ENCODE assay signal across 34 cellular contexts in genomic region chr1:1243261-1243660, GRCh38. TPM values are rescaled to one million over a fixed set of nuclear protein-coding genes. Genes with fewer than 3 reads are reported as not detected.
"Had no signal": no experiment of that assay in that cellular context is flagged by ENCODE, and none has a peak within 500 bp of the region (broad histone marks: within the 10 kb centered on the region; RNA-seq: fewer than 3 reads in every experiment).

No MANE protein-coding gene starts in this region.

- ATAC-seq: activated CD8-positive, alpha-beta memory T cell treated with anti-CD3 and anti-CD28 coated beads, Interleukin-2, amount 10 ng/mL, durations not matched to agents 7 days and 5 days; activated naive CD8-positive, alpha-beta T cell treated with anti-CD3 and anti-CD28 coated beads, Interleukin-2, amount 50 U/mL, for 24 hours; PC-3 had no signal

- DNase-seq: activated CD4-positive, alpha-beta memory T cell treated with anti-CD3 and anti-CD28 coated beads, Interleukin-2, amount 10 ng/mL, durations not matched to agents 7 days and 5 days; activated CD4-positive, alpha-beta T cell treated with anti-CD3 and anti-CD28 coated beads for 1 hour; activated CD4-positive, alpha-beta T cell treated with anti-CD3 and anti-CD28 coated beads for 48 hours; activated CD4-positive, CD25-positive, alpha-beta regulatory T cell; activated CD8-positive, alpha-beta memory T cell treated with anti-CD3 and anti-CD28 coated beads for 24 hours; activated CD8-positive, alpha-beta memory T cell treated with anti-CD3 and anti-CD28 coated beads, Interleukin-2, amount 10 ng/mL, durations not matched to agents 7 days and 5 days; activated CD8-positive, alpha-beta memory T cell treated with anti-CD3 and anti-CD28 coated beads, Interleukin-2, amount 50 U/mL, for 48 hours; activated effector memory CD4-positive, alpha-beta T cell treated with Interleukin-2 at 50 U/mL for 16 hours; activated naive CD4-positive, alpha-beta T cell treated with anti-CD3 and anti-CD28 coated beads, Interleukin-2, amount 10 ng/mL, durations not matched to agents 7 days and 5 days; activated naive CD8-positive, alpha-beta T cell treated with anti-CD3 and anti-CD28 coated beads, Interleukin-2, amount 50 U/mL, for 24 hours; activated T-cell treated with anti-CD3 and anti-CD28 coated beads, Interleukin-2, amount 50 U/mL, for 48 hours; aorta; brain microvascular endothelial cell; central memory CD4-positive, alpha-beta T cell; Karpas-422; MG63; NCI-H1048; NCI-H1105 treated with DMSO at 0.1 percent for 48 hours; NCI-H1436; NCI-H1694; NCI-H2029; NCI-H510A; NCI-H526; NCI-H748 treated with DMSO at 0.1 percent for 48 hours; NK-92 treated with Interleukin-12 subunit alpha and Interleukin-12 subunit beta, amount 100 ng/mL, for 24 hours; PC-3; Right ventricle myocardium superior; SW 1271; T-helper 1 cell; T-helper 2 cell; T1000; WERI-Rb-1 had no signal

- H3K9me3 ChIP-seq: MG63 had no signal

- H3K4me3 ChIP-seq: MG63 had no signal

- H3K27me3 ChIP-seq: brain microvascular endothelial cell, MG63 had no signal

- H3K36me3 ChIP-seq: brain microvascular endothelial cell, MG63, WERI-Rb-1 had no signal

- H3K27ac ChIP-seq: brain microvascular endothelial cell, RWPE1, WERI-Rb-1 had no signal

RNA-seq across cellular contexts. Expression of gene TNFRSF4, which starts 29.3 kb away (rescaled TPM):
- total RNA-seq: cerebellum had no signal
